9 cellular contexts compared by ENCODE assay signal in the genomic region with DNA sequence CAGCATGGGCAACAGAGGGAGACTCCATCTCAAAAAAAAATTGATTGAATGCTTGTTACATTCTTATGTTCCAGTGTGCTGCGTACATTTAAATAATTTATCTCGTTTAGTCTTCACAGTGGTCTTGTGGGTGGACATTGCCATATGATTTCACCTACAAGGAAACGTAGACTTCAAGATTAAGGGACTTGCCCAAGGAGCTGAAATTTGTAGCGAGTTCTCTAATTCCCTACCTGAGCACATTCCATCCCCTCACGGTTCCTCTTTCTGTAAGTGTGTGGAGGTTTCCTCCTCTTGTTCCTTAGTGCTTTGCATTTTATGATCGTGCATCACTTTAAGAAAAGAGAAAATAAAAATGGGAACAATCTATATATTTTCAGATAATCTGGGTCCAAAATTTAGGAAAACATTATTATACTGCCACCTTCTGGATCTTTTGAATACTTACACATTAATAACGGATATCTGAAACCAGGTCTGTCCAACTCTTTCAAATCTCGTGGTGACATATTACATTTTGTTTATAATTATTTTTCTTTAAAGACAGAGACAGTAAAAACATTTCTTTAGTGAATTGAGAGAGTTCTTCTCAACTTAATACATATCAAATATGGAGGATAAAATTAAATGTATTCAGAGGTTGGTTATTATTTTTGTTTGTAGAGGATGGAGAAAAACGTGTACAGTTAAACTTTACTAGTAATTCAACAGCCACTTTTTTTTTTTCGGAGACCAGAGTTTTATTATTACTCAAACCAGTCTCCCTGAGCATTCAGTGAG. TPM values are rescaled to one million over a fixed set of nuclear protein-coding genes. Genes with fewer than 3 reads are reported as not detected.
DNase-seq lines count a peak whose midpoint lies in the region; ATAC-seq and TF ChIP-seq lines count a peak whose summit lies in the region.
"Had no signal": no experiment of that assay in that cellular context is flagged by ENCODE, and none has a peak within 500 bp of the region (broad histone marks: within the 10 kb centered on the region; RNA-seq: fewer than 3 reads in every experiment).

No MANE protein-coding gene starts in this region.

- no peak for TF ChIP-seq EP300 in esophagus muscularis mucosa (IDR thresholded peaks at IDR 0.05)

- no peaks in the 10 kb centered on the region for H3K79me2 ChIP-seq in KMS-11 (ENCODE audit: insufficient read depth, low read depth)

- DNase-seq in GM12865 (ENCODE audit: low read depth) (peak; percentile 20), SHP77 treated with DMSO at 0.1 percent for 48 hours (lab: John Stamatoyannopoulos, UW) (peak; percentile 58), esophagus muscularis mucosa (ENCODE audit: extremely low spot score) (no peak), psoas muscle (no peak)
- DNase-seq in stimulated activated CD4-positive, alpha-beta T cell treated with anti-CD3 and anti-CD28 coated beads, Interleukin-2, amount 100 ng/mL, for 48 hours = no peak
- no peak for DNase-seq in effector memory CD4-positive, alpha-beta T cell

- H3K4me2 ChIP-seq in KMS-11 = 0 out of 2 replicates have a peak overlapping the region, but pooled peaks have one; percentile 8

- no peaks in the 10 kb centered on the region for H3K9me3 ChIP-seq in esophagus muscularis mucosa
- H3K9me3 ChIP-seq in psoas muscle = no peaks in the 10 kb centered on the region
- H3K9me3 ChIP-seq in effector memory CD4-positive, alpha-beta T cell (ENCODE audit: control insufficient read depth, low read length) = no peaks in the 10 kb centered on the region

- peak overlapping the region; percentile 45 for H2AFZ ChIP-seq in KMS-11 (ENCODE audit: low read depth)

- TF ChIP-seq CTCF in GM12865 (IDR thresholded peaks at IDR 0.05; ENCODE audit: insufficient read depth, low read depth, low read length, missing control alignments) (peak; percentile 19), KMS-11 (conservative IDR thresholded peaks at IDR 0.05; ENCODE audit: low read depth, low read length) (peak; percentile 80), esophagus muscularis mucosa (IDR thresholded peaks at IDR 0.05) (peak; percentile 49 to 67 (median 61)), psoas muscle (IDR thresholded peaks at IDR 0.05) (peak; percentile 60)

- H3K4me3 ChIP-seq in GM12865 (ENCODE audit: low read depth, low read length) (no peak overlapping the region), KMS-11 (IDR thresholded peaks at IDR 0.05; ENCODE audit: insufficient read depth, low read depth, low read length) (no peak overlapping the region), esophagus muscularis mucosa (no peak overlapping the region), psoas muscle (no peak overlapping the region)
- no peak overlapping the region for H3K4me3 ChIP-seq in effector memory CD4-positive, alpha-beta T cell (ENCODE audit: insufficient read depth, low read depth, low read length, poor library complexity, severe bottlenecking)

- H3K4me1 ChIP-seq in KMS-11 (ENCODE audit: low read depth, poor library complexity, severe bottlenecking) = peaks cover 4% of the 10 kb centered on the region
- H3K4me1 ChIP-seq in esophagus muscularis mucosa = no peaks in the 10 kb centered on the region
- no peaks in the 10 kb centered on the region for H3K4me1 ChIP-seq in psoas muscle
- H3K4me1 ChIP-seq in effector memory CD4-positive, alpha-beta T cell (ENCODE audit: control insufficient read depth, insufficient read depth, low read length, poor library complexity, severe bottlenecking) = no peaks in the 10 kb centered on the region

- no peak for TF ChIP-seq POLR2A in esophagus muscularis mucosa (IDR thresholded peaks at IDR 0.05; ENCODE audit: low read depth)

- intact Hi-C loops in esophagus muscularis mucosa (cut with DNase I) = loop anchor here (2.0 to 5.0 kb wide), 2 partner anchors 125 to 1302 kb away; partner anchors contain the start of gene TTC33
- intact Hi-C loops in psoas muscle (cut with DNase I) = loop anchor here (5.0 to 10.0 kb wide), 3 partner anchors 122 to 1302 kb away; partner anchors contain the start of gene TTC33 (in 2 of the 2)

- H3K27me3 ChIP-seq in KMS-11 (ENCODE audit: insufficient read depth, low read depth) = no peaks in the 10 kb centered on the region
- no peaks in the 10 kb centered on the region for H3K27me3 ChIP-seq in esophagus muscularis mucosa
- no peaks in the 10 kb centered on the region for H3K27me3 ChIP-seq in psoas muscle (ENCODE audit: insufficient read depth in 3 of 3, low read length in 2 of 3)
- no peaks in the 10 kb centered on the region for H3K27me3 ChIP-seq in effector memory CD4-positive, alpha-beta T cell (replicated peaks; ENCODE audit: control insufficient read depth, insufficient read depth, low read length, poor library complexity, severe bottlenecking)

- H3K9ac ChIP-seq in KMS-11 = no peak overlapping the region

- H4K20me1 ChIP-seq in KMS-11 (ENCODE audit: insufficient read depth) = no peaks in the 10 kb centered on the region

- no peak overlapping the region for H3K27ac ChIP-seq in KMS-11
- no peak overlapping the region for H3K27ac ChIP-seq in esophagus muscularis mucosa (replicated peaks in 1 of 4)
- no peak overlapping the region for H3K27ac ChIP-seq in psoas muscle
- H3K27ac ChIP-seq in effector memory CD4-positive, alpha-beta T cell (ENCODE audit: insufficient read depth, low read length, poor library complexity, severe bottlenecking) = no peak overlapping the region

- ATAC-seq in psoas muscle (peak in 1 of 4 donors; percentile 67), GM21576 (IDR thresholded peaks at IDR 0.05; ENCODE audit: unreplicated experiment) (no peak)

- 34% methylated on average over 10 of the region's 10 CpGs for WGBS in esophagus muscularis mucosa
- WGBS in psoas muscle, 3 donors = 31 to 38% (median 32%) methylated on average over 10 of the region's 10 CpGs

- H3K36me3 ChIP-seq in KMS-11 (ENCODE audit: insufficient read depth) (no peaks in the 10 kb centered on the region), esophagus muscularis mucosa (no peaks in the 10 kb centered on the region), psoas muscle (ENCODE audit: insufficient read depth in 1 of 2, low read depth in 1 of 2) (no peaks in the 10 kb centered on the region)
- no peaks in the 10 kb centered on the region for H3K36me3 ChIP-seq in effector memory CD4-positive, alpha-beta T cell (ENCODE audit: control insufficient read depth, insufficient read depth, low read length)

RNA-seq across cellular contexts. Expression of gene C7, which starts 29.9 kb away (rescaled TPM):
- total RNA-seq in esophagus muscularis mucosa (1,000 to 10,000 TPM in 1 of 4 donors, 100 to 1,000 TPM in 3; 713 to 1,019 (median 874) TPM), psoas muscle (10 to 100 TPM in 1 of 4 donors, 1 to 10 TPM in 3; 1.5 to 33.0 (median 6.9) TPM)
- polyA plus RNA-seq in psoas muscle = 1 to 10 TPM; 1.2 to 5.1 (median 3.8) TPM
- total RNA-seq: T-helper 2 cell treated with Interferon-gamma antibody and Interleukin-4, amounts not matched to agents 100 ng/mL and 5 ng/mL, for 36 hours had no signal

RNA-seq across cellular contexts. Expression of gene CARD6, which starts 38.2 kb away (rescaled TPM):
- total RNA-seq in esophagus muscularis mucosa (10 to 100 TPM in 1 of 4 donors, 1 to 10 TPM in 3; 5.4 to 10.1 (median 9.0) TPM), psoas muscle (1 to 10 TPM; 3.0 to 4.1 (median 3.8) TPM)
- polyA plus RNA-seq in psoas muscle = 1 to 10 TPM; 1.1 to 2.9 (median 1.2) TPM

RNA-seq across cellular contexts. Expression of gene RPL37, which starts 44.3 kb away (rescaled TPM):
- 100 to 1,000 TPM; 119 to 984 (median 276) TPM for total RNA-seq in esophagus muscularis mucosa
- total RNA-seq in psoas muscle = 1,000 to 10,000 TPM in 1 of 4 donors, 100 to 1,000 TPM in 3; 737 to 1,162 (median 919) TPM
- 1,000 to 10,000 TPM in 2 of 3 donors, 100 to 1,000 TPM in 1; 991 to 2,293 (median 1,068) TPM for polyA plus RNA-seq in psoas muscle

Comparison
In these comparisons a context has a peak if more than half of its experiments do, and no peak if none do; other contexts are left out.
1. DNase-seq: peak in GM12865 (single experiment) and SHP77 treated with DMSO at 0.1 percent for 48 hours (single experiment); none in esophagus muscularis mucosa (single experiment), psoas muscle (0 of 2), stimulated activated CD4-positive, alpha-beta T cell treated with anti-CD3 and anti-CD28 coated beads, Interleukin-2, amount 100 ng/mL, for 48 hours (0 of 2) and effector memory CD4-positive, alpha-beta T cell (0 of 3).
2. CTCF ChIP-seq: peak in every context shown above with its lines; median percentile 80 in KMS-11; 61 in esophagus muscularis mucosa; 60 in psoas muscle; 19 in GM12865.
3. RNA of gene C7, which starts 29.9 kb away (total RNA-seq): 713 to 1,019 TPM in esophagus muscularis mucosa; 1.5 to 33.0 TPM in psoas muscle; every median in the first group is over 10 times any median in the second.